In genomic region chr9:2984481-2984880, GRCh38 we compare ENCODE assay signal across 17 cellular contexts.
"Had no signal": no experiment of that assay in that cellular context is flagged by ENCODE, and none has a peak within 500 bp of the region (broad histone marks: within the 10 kb centered on the region; RNA-seq: fewer than 3 reads in every experiment).

No MANE protein-coding gene starts in this region.

- DNase-seq: cortex of kidney; effector memory CD8-positive, alpha-beta T cell; erythroblast; esophagus squamous epithelium; hypothalamus; immature natural killer cell; left lung; mesenchymal stem cell; mucosa of descending colon; naive B cell; stimulated activated CD4-positive, alpha-beta T cell treated with anti-CD3 and anti-CD28 coated beads, Interleukin-2, amount 100 ng/mL, for 24 hours; stimulated activated CD4-positive, alpha-beta T cell treated with anti-CD3 and anti-CD28 coated beads, Interleukin-4, amount 100 ng/mL, for 24 hours; stimulated activated naive CD4-positive, alpha-beta T cell treated with Interleukin-2 at 50 U/mL for 16 hours; stomach; testis; tibial artery had no signal

- H3K4me3 ChIP-seq: esophagus squamous epithelium, left lung, mucosa of descending colon, right atrium auricular region, stomach, testis, tibial artery had no signal
